In genomic region chr10:133177380-133178157, GRCh38 we compare ENCODE assay signal across 2 cellular contexts.
TF ChIP-seq lines count a peak whose summit lies in the region.

No MANE protein-coding gene starts in this region.

TF ChIP-seq in HepG2, 621 proteins besides CTCF, POLR2A, EP300 and RAD21 (continues in another document):
- TF ChIP-seq NR1H2 (CRISPR knock-in tag; IDR thresholded peaks at IDR 0.05; ENCODE audit: borderline replicate concordance, low read depth) (no peak), ZFP82 (CRISPR knock-in tag; IDR thresholded peaks at IDR 0.05; ENCODE audit: borderline replicate concordance) (no peak), NFRKB (IDR thresholded peaks at IDR 0.05) (no peak), ZNF513 (CRISPR knock-in tag; conservative IDR thresholded peaks at IDR 0.05) (no peak), NRL (CRISPR knock-in tag; IDR thresholded peaks at IDR 0.05; ENCODE audit: borderline replicate concordance) (no peak), NR2F2 (IDR thresholded peaks at IDR 0.05; ENCODE audit: borderline replicate concordance, low read depth) (no peak), ZXDC (CRISPR knock-in tag; IDR thresholded peaks at IDR 0.05) (no peak), ZNF670 (CRISPR knock-in tag; IDR thresholded peaks at IDR 0.05; ENCODE audit: borderline replicate concordance) (no peak), FOXK1 (CRISPR knock-in tag; IDR thresholded peaks at IDR 0.05; ENCODE audit: borderline replicate concordance, low read depth) (no peak), ZSCAN31 (CRISPR knock-in tag; IDR thresholded peaks at IDR 0.05; ENCODE audit: low read depth) (no peak), HDAC2 (CRISPR knock-in tag; IDR thresholded peaks at IDR 0.05) (no peak), ZNF34 (CRISPR knock-in tag; IDR thresholded peaks at IDR 0.05; ENCODE audit: borderline replicate concordance) (no peak), MNT (IDR thresholded peaks at IDR 0.05) (peak; percentile 99), HHEX (CRISPR knock-in tag; IDR thresholded peaks at IDR 0.05) (no peak), SP1 (IDR thresholded peaks at IDR 0.05) (0 out of 2 replicates have a peak, but pooled peaks have one; percentile 3), SP1 (CRISPR knock-in tag; IDR thresholded peaks at IDR 0.05) (no peak), XRCC5 (optimal IDR thresholded peaks at IDR 0.05; ENCODE audit: low read length) (no peak), ATF7 (IDR thresholded peaks at IDR 0.05) (peak; percentile 1; the same call in 1 of the 2 replicates), ATF7 (CRISPR knock-in tag; IDR thresholded peaks at IDR 0.05) (no peak), TBP (CRISPR knock-in tag; IDR thresholded peaks at IDR 0.05) (no peak), ZSCAN29 (CRISPR knock-in tag; conservative IDR thresholded peaks at IDR 0.05) (no peak), ZNF138 (CRISPR knock-in tag; IDR thresholded peaks at IDR 0.05; ENCODE audit: low read depth) (no peak)
- TF ChIP-seq, protein P1, sequence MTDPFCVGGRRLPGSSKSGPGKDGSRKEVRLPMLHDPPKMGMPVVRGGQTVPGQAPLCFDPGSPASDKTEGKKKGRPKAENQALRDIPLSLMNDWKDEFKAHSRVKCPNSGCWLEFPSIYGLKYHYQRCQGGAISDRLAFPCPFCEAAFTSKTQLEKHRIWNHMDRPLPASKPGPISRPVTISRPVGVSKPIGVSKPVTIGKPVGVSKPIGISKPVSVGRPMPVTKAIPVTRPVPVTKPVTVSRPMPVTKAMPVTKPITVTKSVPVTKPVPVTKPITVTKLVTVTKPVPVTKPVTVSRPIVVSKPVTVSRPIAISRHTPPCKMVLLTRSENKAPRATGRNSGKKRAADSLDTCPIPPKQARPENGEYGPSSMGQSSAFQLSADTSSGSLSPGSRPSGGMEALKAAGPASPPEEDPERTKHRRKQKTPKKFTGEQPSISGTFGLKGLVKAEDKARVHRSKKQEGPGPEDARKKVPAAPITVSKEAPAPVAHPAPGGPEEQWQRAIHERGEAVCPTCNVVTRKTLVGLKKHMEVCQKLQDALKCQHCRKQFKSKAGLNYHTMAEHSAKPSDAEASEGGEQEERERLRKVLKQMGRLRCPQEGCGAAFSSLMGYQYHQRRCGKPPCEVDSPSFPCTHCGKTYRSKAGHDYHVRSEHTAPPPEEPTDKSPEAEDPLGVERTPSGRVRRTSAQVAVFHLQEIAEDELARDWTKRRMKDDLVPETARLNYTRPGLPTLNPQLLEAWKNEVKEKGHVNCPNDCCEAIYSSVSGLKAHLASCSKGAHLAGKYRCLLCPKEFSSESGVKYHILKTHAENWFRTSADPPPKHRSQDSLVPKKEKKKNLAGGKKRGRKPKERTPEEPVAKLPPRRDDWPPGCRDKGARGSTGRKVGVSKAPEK (CRISPR knock-in tag; IDR thresholded peaks at IDR 0.05; ENCODE audit: borderline replicate concordance): no peak

TF ChIP-seq in WTC11, 78 proteins besides CTCF, POLR2A, EP300 and RAD21:
- TF ChIP-seq ZBTB21 (CRISPR knock-in tag; IDR thresholded peaks at IDR 0.05; ENCODE audit: borderline replicate concordance): peak; percentile 63; the same call in 1 of the 2 replicates
- TF ChIP-seq ZNF281 (CRISPR knock-in tag; IDR thresholded peaks at IDR 0.05): no peak
- peak; percentile 69; the same call in 1 of the 2 replicates for TF ChIP-seq NFE2L1 (CRISPR knock-in tag; IDR thresholded peaks at IDR 0.05)
- TF ChIP-seq FOXK1 (CRISPR knock-in tag; IDR thresholded peaks at IDR 0.05): no peak
- peak; percentile 28; the same call in 1 of the 2 replicates for TF ChIP-seq NR3C1 (CRISPR knock-in tag; conservative IDR thresholded peaks at IDR 0.05; ENCODE audit: low read depth)
- TF ChIP-seq ZNF138 (CRISPR knock-in tag; conservative IDR thresholded peaks at IDR 0.05): 0 out of 2 replicates have a peak, but pooled peaks have one; percentile 38
